Comparison of ENCODE assay signal across 1 cellular context in the genomic region with DNA sequence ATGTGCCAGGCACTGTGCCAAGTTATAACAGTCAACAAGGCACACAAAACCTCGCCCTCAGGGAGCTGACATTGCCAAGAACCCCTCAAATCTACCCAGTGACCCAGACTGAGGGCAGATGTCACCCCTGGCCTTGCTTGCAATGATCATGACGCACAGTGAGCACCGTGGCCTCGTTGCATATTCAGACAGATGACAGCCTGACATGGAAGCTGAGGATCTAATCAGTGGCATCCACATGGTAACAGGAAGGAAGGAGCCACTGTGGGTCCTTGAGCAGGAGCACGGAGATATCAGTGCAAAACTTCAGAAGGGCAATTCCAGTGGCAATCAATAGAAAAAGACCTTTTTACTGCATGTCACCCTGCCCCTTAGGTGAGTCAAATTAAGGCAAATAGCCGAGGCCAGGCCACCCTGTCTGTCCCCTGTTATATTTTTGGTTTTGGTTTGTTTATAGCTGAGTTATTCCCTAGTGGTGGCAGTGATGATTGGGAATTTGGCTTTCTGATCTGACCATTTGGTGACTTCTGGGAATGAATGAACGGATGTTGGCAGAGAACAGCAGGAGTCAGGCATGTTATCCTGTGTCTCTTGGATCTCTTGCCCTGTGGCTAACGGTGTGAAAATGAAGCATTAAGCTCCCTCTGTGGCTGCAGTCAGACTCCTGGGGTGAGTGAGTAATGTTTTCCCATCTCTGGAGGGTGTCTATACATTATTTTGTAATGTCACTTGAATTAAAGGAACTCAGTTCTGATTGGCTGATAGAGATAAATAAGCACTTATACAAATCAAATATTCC.
A peak's percentile ranks its signal among the peaks of the same experiment; 100 is the strongest.
TF ChIP-seq lines count a peak whose summit lies in the region.

No MANE protein-coding gene starts in this region.

TF ChIP-seq in K562, 482 proteins besides CTCF, POLR2A, EP300 and RAD21 (continued from another document and continues in another):
- TF ChIP-seq, protein P1, sequence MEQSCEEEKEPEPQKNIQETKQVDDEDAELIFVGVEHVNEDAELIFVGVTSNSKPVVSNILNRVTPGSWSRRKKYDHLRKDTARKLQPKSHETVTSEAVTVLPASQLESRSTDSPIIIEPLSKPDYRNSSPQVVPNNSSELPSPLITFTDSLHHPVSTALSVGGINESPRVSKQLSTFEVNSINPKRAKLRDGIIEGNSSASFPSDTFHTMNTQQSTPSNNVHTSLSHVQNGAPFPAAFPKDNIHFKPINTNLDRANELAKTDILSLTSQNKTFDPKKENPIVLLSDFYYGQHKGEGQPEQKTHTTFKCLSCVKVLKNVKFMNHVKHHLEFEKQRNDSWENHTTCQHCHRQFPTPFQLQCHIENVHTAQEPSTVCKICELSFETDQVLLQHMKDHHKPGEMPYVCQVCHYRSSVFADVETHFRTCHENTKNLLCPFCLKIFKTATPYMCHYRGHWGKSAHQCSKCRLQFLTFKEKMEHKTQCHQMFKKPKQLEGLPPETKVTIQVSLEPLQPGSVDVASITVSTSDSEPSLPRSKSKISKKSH (CRISPR knock-in tag; IDR thresholded peaks at IDR 0.05): no peak
- no peak for TF ChIP-seq ZNF217 (CRISPR knock-in tag; IDR thresholded peaks at IDR 0.05)
- TF ChIP-seq, protein P2, sequence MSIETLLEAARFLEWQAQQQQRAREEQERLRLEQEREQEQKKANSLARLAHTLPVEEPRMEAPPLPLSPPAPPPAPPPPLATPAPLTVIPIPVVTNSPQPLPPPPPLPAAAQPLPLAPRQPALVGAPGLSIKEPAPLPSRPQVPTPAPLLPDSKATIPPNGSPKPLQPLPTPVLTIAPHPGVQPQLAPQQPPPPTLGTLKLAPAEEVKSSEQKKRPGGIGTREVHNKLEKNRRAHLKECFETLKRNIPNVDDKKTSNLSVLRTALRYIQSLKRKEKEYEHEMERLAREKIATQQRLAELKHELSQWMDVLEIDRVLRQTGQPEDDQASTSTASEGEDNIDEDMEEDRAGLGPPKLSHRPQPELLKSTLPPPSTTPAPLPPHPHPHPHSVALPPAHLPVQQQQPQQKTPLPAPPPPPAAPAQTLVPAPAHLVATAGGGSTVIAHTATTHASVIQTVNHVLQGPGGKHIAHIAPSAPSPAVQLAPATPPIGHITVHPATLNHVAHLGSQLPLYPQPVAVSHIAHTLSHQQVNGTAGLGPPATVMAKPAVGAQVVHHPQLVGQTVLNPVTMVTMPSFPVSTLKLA (conservative IDR thresholded peaks at IDR 0.05): peak; percentile 52 to 70; a peak in 3 of 4 replicates
- TF ChIP-seq, protein P3, sequence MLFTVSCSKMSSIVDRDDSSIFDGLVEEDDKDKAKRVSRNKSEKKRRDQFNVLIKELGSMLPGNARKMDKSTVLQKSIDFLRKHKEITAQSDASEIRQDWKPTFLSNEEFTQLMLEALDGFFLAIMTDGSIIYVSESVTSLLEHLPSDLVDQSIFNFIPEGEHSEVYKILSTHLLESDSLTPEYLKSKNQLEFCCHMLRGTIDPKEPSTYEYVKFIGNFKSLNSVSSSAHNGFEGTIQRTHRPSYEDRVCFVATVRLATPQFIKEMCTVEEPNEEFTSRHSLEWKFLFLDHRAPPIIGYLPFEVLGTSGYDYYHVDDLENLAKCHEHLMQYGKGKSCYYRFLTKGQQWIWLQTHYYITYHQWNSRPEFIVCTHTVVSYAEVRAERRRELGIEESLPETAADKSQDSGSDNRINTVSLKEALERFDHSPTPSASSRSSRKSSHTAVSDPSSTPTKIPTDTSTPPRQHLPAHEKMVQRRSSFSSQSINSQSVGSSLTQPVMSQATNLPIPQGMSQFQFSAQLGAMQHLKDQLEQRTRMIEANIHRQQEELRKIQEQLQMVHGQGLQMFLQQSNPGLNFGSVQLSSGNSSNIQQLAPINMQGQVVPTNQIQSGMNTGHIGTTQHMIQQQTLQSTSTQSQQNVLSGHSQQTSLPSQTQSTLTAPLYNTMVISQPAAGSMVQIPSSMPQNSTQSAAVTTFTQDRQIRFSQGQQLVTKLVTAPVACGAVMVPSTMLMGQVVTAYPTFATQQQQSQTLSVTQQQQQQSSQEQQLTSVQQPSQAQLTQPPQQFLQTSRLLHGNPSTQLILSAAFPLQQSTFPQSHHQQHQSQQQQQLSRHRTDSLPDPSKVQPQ (CRISPR knock-in tag; IDR thresholded peaks at IDR 0.05; ENCODE audit: borderline replicate concordance): no peak
- no peak for TF ChIP-seq GATAD2A (IDR thresholded peaks at IDR 0.05)
- TF ChIP-seq U2AF2 (optimal IDR thresholded peaks at IDR 0.05; ENCODE audit: low read depth, low read length): no peak
- no peak for TF ChIP-seq ZSCAN32 (CRISPR knock-in tag; IDR thresholded peaks at IDR 0.05)
- TF ChIP-seq, protein P4, sequence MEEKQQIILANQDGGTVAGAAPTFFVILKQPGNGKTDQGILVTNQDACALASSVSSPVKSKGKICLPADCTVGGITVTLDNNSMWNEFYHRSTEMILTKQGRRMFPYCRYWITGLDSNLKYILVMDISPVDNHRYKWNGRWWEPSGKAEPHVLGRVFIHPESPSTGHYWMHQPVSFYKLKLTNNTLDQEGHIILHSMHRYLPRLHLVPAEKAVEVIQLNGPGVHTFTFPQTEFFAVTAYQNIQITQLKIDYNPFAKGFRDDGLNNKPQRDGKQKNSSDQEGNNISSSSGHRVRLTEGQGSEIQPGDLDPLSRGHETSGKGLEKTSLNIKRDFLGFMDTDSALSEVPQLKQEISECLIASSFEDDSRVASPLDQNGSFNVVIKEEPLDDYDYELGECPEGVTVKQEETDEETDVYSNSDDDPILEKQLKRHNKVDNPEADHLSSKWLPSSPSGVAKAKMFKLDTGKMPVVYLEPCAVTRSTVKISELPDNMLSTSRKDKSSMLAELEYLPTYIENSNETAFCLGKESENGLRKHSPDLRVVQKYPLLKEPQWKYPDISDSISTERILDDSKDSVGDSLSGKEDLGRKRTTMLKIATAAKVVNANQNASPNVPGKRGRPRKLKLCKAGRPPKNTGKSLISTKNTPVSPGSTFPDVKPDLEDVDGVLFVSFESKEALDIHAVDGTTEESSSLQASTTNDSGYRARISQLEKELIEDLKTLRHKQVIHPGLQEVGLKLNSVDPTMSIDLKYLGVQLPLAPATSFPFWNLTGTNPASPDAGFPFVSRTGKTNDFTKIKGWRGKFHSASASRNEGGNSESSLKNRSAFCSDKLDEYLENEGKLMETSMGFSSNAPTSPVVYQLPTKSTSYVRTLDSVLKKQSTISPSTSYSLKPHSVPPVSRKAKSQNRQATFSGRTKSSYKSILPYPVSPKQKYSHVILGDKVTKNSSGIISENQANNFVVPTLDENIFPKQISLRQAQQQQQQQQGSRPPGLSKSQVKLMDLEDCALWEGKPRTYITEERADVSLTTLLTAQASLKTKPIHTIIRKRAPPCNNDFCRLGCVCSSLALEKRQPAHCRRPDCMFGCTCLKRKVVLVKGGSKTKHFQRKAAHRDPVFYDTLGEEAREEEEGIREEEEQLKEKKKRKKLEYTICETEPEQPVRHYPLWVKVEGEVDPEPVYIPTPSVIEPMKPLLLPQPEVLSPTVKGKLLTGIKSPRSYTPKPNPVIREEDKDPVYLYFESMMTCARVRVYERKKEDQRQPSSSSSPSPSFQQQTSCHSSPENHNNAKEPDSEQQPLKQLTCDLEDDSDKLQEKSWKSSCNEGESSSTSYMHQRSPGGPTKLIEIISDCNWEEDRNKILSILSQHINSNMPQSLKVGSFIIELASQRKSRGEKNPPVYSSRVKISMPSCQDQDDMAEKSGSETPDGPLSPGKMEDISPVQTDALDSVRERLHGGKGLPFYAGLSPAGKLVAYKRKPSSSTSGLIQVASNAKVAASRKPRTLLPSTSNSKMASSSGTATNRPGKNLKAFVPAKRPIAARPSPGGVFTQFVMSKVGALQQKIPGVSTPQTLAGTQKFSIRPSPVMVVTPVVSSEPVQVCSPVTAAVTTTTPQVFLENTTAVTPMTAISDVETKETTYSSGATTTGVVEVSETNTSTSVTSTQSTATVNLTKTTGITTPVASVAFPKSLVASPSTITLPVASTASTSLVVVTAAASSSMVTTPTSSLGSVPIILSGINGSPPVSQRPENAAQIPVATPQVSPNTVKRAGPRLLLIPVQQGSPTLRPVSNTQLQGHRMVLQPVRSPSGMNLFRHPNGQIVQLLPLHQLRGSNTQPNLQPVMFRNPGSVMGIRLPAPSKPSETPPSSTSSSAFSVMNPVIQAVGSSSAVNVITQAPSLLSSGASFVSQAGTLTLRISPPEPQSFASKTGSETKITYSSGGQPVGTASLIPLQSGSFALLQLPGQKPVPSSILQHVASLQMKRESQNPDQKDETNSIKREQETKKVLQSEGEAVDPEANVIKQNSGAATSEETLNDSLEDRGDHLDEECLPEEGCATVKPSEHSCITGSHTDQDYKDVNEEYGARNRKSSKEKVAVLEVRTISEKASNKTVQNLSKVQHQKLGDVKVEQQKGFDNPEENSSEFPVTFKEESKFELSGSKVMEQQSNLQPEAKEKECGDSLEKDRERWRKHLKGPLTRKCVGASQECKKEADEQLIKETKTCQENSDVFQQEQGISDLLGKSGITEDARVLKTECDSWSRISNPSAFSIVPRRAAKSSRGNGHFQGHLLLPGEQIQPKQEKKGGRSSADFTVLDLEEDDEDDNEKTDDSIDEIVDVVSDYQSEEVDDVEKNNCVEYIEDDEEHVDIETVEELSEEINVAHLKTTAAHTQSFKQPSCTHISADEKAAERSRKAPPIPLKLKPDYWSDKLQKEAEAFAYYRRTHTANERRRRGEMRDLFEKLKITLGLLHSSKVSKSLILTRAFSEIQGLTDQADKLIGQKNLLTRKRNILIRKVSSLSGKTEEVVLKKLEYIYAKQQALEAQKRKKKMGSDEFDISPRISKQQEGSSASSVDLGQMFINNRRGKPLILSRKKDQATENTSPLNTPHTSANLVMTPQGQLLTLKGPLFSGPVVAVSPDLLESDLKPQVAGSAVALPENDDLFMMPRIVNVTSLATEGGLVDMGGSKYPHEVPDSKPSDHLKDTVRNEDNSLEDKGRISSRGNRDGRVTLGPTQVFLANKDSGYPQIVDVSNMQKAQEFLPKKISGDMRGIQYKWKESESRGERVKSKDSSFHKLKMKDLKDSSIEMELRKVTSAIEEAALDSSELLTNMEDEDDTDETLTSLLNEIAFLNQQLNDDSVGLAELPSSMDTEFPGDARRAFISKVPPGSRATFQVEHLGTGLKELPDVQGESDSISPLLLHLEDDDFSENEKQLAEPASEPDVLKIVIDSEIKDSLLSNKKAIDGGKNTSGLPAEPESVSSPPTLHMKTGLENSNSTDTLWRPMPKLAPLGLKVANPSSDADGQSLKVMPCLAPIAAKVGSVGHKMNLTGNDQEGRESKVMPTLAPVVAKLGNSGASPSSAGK (IDR thresholded peaks at IDR 0.05): peak; percentile 71
- TF ChIP-seq ZNF584 (CRISPR knock-in tag; IDR thresholded peaks at IDR 0.05; ENCODE audit: low read depth): 0 out of 2 replicates have a peak, but pooled peaks have one; percentile 24
- TF ChIP-seq TRIM24 (IDR thresholded peaks at IDR 0.05): peak in 1 of 2 experiments; percentile 36; a peak in 1 of 4 replicates
- TF ChIP-seq CREB1 (IDR thresholded peaks at IDR 0.05): peak; percentile 47
- no peak for TF ChIP-seq CREB1 (CRISPR knock-in tag; IDR thresholded peaks at IDR 0.05)
- no peak for TF ChIP-seq NR2C1 (IDR thresholded peaks at IDR 0.05)
- 0 out of 2 replicates have a peak, but pooled peaks have one; percentile 29 for TF ChIP-seq NR2C1 (tag; IDR thresholded peaks at IDR 0.05)
- TF ChIP-seq RFX1 (IDR thresholded peaks at IDR 0.05): peak; percentile 46
- TF ChIP-seq RBFOX2 (IDR thresholded peaks at IDR 0.05; ENCODE audit: low read depth, low read length): no peak
- TF ChIP-seq SREBF2 (CRISPR knock-in tag; IDR thresholded peaks at IDR 0.05): no peak
- no peak for TF ChIP-seq HNRNPL (IDR thresholded peaks at IDR 0.05; ENCODE audit: low read depth, low read length)
- no peak for TF ChIP-seq BRCA1 (IDR thresholded peaks at IDR 0.05)
- TF ChIP-seq BRCA1 (CRISPR knock-in tag; IDR thresholded peaks at IDR 0.05): no peak
- no peak for TF ChIP-seq PURB (CRISPR knock-in tag; IDR thresholded peaks at IDR 0.05; ENCODE audit: low read depth)
- TF ChIP-seq, protein P5, sequence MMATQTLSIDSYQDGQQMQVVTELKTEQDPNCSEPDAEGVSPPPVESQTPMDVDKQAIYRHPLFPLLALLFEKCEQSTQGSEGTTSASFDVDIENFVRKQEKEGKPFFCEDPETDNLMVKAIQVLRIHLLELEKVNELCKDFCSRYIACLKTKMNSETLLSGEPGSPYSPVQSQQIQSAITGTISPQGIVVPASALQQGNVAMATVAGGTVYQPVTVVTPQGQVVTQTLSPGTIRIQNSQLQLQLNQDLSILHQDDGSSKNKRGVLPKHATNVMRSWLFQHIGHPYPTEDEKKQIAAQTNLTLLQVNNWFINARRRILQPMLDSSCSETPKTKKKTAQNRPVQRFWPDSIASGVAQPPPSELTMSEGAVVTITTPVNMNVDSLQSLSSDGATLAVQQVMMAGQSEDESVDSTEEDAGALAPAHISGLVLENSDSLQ (IDR thresholded peaks at IDR 0.05): peak; percentile 74
- TF ChIP-seq SUPT5H (IDR thresholded peaks at IDR 0.05): no peak
- no peak for TF ChIP-seq DIDO1 (tag; IDR thresholded peaks at IDR 0.05; ENCODE audit: low read depth)
- no peak for TF ChIP-seq SPI1 (IDR thresholded peaks at IDR 0.05; ENCODE audit: borderline replicate concordance, low read depth, low read length)
- TF ChIP-seq, protein P6, sequence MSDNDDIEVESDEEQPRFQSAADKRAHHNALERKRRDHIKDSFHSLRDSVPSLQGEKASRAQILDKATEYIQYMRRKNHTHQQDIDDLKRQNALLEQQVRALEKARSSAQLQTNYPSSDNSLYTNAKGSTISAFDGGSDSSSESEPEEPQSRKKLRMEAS (CRISPR knock-in tag; IDR thresholded peaks at IDR 0.05): peak; percentile 77; the same call in 1 of the 2 replicates
- no peak for TF ChIP-seq HCFC1 (IDR thresholded peaks at IDR 0.05; ENCODE audit: low read depth, low read length)
- TF ChIP-seq, protein P7, sequence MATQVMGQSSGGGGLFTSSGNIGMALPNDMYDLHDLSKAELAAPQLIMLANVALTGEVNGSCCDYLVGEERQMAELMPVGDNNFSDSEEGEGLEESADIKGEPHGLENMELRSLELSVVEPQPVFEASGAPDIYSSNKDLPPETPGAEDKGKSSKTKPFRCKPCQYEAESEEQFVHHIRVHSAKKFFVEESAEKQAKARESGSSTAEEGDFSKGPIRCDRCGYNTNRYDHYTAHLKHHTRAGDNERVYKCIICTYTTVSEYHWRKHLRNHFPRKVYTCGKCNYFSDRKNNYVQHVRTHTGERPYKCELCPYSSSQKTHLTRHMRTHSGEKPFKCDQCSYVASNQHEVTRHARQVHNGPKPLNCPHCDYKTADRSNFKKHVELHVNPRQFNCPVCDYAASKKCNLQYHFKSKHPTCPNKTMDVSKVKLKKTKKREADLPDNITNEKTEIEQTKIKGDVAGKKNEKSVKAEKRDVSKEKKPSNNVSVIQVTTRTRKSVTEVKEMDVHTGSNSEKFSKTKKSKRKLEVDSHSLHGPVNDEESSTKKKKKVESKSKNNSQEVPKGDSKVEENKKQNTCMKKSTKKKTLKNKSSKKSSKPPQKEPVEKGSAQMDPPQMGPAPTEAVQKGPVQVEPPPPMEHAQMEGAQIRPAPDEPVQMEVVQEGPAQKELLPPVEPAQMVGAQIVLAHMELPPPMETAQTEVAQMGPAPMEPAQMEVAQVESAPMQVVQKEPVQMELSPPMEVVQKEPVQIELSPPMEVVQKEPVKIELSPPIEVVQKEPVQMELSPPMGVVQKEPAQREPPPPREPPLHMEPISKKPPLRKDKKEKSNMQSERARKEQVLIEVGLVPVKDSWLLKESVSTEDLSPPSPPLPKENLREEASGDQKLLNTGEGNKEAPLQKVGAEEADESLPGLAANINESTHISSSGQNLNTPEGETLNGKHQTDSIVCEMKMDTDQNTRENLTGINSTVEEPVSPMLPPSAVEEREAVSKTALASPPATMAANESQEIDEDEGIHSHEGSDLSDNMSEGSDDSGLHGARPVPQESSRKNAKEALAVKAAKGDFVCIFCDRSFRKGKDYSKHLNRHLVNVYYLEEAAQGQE (CRISPR knock-in tag; IDR thresholded peaks at IDR 0.05; ENCODE audit: low read depth): no peak
- TF ChIP-seq CBFA2T2 (conservative IDR thresholded peaks at IDR 0.05): peak; percentile 76
- TF ChIP-seq MXI1 (IDR thresholded peaks at IDR 0.05; ENCODE audit: low read depth, low read length): no peak
- no peak for TF ChIP-seq ZNF75A (CRISPR knock-in tag; IDR thresholded peaks at IDR 0.05)
- TF ChIP-seq POLR2AphosphoS5 (IDR thresholded peaks at IDR 0.05; ENCODE audit: control insufficient read depth, insufficient read depth, low read depth, low read length): peak; percentile 41; the same call in 1 of the 2 replicates
- TF ChIP-seq GTF2A2 (tag; IDR thresholded peaks at IDR 0.05): no peak
- no peak for TF ChIP-seq EP400 (IDR thresholded peaks at IDR 0.05)
- TF ChIP-seq SIN3B (IDR thresholded peaks at IDR 0.05; ENCODE audit: low read depth): no peak
